Comparison of ENCODE assay signal across 17 cellular contexts in the genomic region with DNA sequence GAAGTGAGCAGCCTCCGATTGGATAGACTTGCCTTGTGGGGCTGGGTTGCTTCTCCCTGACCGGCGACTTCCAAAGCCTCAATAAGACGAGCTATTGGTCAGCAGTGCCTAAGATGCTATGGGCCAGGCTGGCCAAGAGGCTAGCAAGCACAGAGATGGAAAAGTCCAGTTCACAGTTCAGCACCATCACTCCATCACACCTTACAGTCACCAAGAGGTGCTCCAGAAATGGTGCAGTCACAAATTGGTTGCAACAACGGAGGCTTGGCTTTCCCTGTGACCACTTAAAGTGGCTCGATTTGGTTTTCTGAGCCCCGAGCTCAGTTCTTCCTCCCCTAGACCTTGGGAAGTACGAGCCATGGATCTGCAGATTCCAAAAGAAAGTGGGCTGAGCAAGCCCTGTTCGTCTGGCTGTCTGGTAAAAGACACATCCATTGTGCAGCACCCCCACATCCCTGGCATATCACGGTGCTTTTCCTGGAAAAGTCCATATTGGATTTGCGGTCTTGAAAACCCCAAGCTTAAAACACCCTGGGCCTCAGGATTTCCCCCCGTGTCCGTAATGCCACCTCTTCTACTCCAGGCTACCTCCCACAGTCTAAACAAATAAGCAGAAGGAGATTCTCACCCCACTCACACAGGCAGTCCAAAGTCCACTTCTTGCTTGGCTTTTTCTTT. TPM values are rescaled to one million over a fixed set of nuclear protein-coding genes. Genes with fewer than 3 reads are reported as not detected.
DNase-seq lines count a peak whose midpoint lies in the region; ATAC-seq and TF ChIP-seq lines count a peak whose summit lies in the region.
"Had no signal": no experiment of that assay in that cellular context is flagged by ENCODE, and none has a peak within 500 bp of the region (broad histone marks: within the 10 kb centered on the region; RNA-seq: fewer than 3 reads in every experiment).

No MANE protein-coding gene starts in this region.

- peak overlapping the region; percentile 97 for H3K4me3 Mint-ChIP-seq in CD4-positive, alpha-beta T cell
- H3K4me3 Mint-ChIP-seq in activated naive CD8-positive, alpha-beta T cell treated with anti-CD3 and anti-CD28 coated beads for 36 hours = peak overlapping the region; percentile 96
- H3K4me3 Mint-ChIP-seq in naive thymus-derived CD4-positive, alpha-beta T cell = peak overlapping the region; percentile 91 to 100 (median 95)

- TF ChIP-seq POLR2A in GM18526 (IDR thresholded peaks at IDR 0.05; ENCODE audit: extremely low read depth, insufficient read length) = peak; percentile 33

- no peaks in the 10 kb centered on the region for H3K36me3 ChIP-seq in naive thymus-derived CD4-positive, alpha-beta T cell (ENCODE audit: control insufficient read depth in 2 of 3, insufficient read depth in 3 of 3, low read length in 3 of 3)
- H3K36me3 ChIP-seq: gastroesophageal sphincter, HAP-1 had no signal

- in situ Hi-C loops in KBM-7 (cut with MboI; ENCODE audit: low pct_unique_long_range_greater_than_20kb, low sequenced_read_pairs) = no loop called here

- H3K27me3 Mint-ChIP-seq in CD4-positive, alpha-beta T cell = no peaks in the 10 kb centered on the region
- no peaks in the 10 kb centered on the region for H3K27me3 Mint-ChIP-seq in activated naive CD8-positive, alpha-beta T cell treated with anti-CD3 and anti-CD28 coated beads for 36 hours
- no peaks in the 10 kb centered on the region for H3K27me3 Mint-ChIP-seq in naive thymus-derived CD4-positive, alpha-beta T cell

- H3K4me3 ChIP-seq in naive thymus-derived CD4-positive, alpha-beta T cell (ENCODE audit: low read length) = peak overlapping the region; percentile 86
- H3K4me3 ChIP-seq: dorsolateral prefrontal cortex, HAP-1 had no signal

- H3K4me1 Mint-ChIP-seq in CD4-positive, alpha-beta T cell (ENCODE audit: low read depth) = peaks cover 78% of the 10 kb centered on the region
- peaks cover 58% of the 10 kb centered on the region for H3K4me1 Mint-ChIP-seq in activated naive CD8-positive, alpha-beta T cell treated with anti-CD3 and anti-CD28 coated beads for 36 hours
- H3K4me1 Mint-ChIP-seq in naive thymus-derived CD4-positive, alpha-beta T cell = peaks cover 46 to 92% (median 74%) of the 10 kb centered on the region in 7 donors

- H3K27ac Mint-ChIP-seq in CD4-positive, alpha-beta T cell = peak overlapping the region; percentile 97
- peak overlapping the region; percentile 98 for H3K27ac Mint-ChIP-seq in activated naive CD8-positive, alpha-beta T cell treated with anti-CD3 and anti-CD28 coated beads for 36 hours
- H3K27ac Mint-ChIP-seq in naive thymus-derived CD4-positive, alpha-beta T cell = peak overlapping the region; percentile 89 to 95 (median 94)

- CTCF ChIA-PET in CD4-positive, alpha-beta T cell (lab: Charles Lee) = interaction anchor here (0.6 to 3.2 kb wide), 4 partner anchors 16 to 95 kb away, joined by 3 to 27 read pairs (median 4); no protein-coding TSS in a partner anchor
- CTCF ChIA-PET in naive thymus-derived CD4-positive, alpha-beta T cell (lab: Charles Lee) = interaction anchor here (0.7 to 3.5 kb wide), 6 partner anchors 10 to 38 kb away, joined by 3 to 43 read pairs (median 8); no protein-coding TSS in a partner anchor

- intact Hi-C loops in CD4-positive, alpha-beta T cell (cut with DNase I, micrococcal nuclease) = loop anchor here (2.0 to 5.0 kb wide), 3 partner anchors 15 to 72 kb away; no protein-coding TSS in a partner anchor
- intact Hi-C loops in naive thymus-derived CD4-positive, alpha-beta T cell (cut with micrococcal nuclease) = loop anchor here (1.0 to 2.0 kb wide), 3 partner anchors 28 to 61 kb away; no protein-coding TSS in a partner anchor

- no peak for DNase-seq in CD4-positive, alpha-beta T cell
- no peak for DNase-seq in activated naive CD8-positive, alpha-beta T cell treated with anti-CD3 and anti-CD28 coated beads for 36 hours
- DNase-seq in naive thymus-derived CD4-positive, alpha-beta T cell = no peak
- DNase-seq in HuH-7 (ENCODE audit: low spot score) = no peak
- no peak for DNase-seq in KBM-7
- DNase-seq: amniotic stem cell; dorsolateral prefrontal cortex; NCI-H1436 treated with DMSO at 0.1 percent for 48 hours; NCI-H526 treated with DMSO at 0.1 percent for 48 hours; stimulated activated CD4-positive, alpha-beta T cell treated with anti-CD3 and anti-CD28 coated beads, Interleukin-15, amount 100 ng/mL, for 24 hours had no signal

- H3K27me3 ChIP-seq in CD4-positive, alpha-beta T cell (ENCODE audit: control insufficient read depth, insufficient read depth, low read length) = no peaks in the 10 kb centered on the region
- H3K27me3 ChIP-seq in naive thymus-derived CD4-positive, alpha-beta T cell (ENCODE audit: control insufficient read depth in 2 of 2, insufficient read depth in 2 of 2, low read length in 2 of 2) = no peaks in the 10 kb centered on the region
- H3K27me3 ChIP-seq: gastroesophageal sphincter had no signal

- POLR2A ChIA-PET in CD4-positive, alpha-beta T cell (lab: Charles Lee) = interaction anchor here (0.6 to 5.7 kb wide), 10 partner anchors 9 to 217 kb away, joined by 3 to 74 read pairs (median 12); no protein-coding TSS in a partner anchor
- POLR2A ChIA-PET in naive thymus-derived CD4-positive, alpha-beta T cell (lab: Charles Lee) = interaction anchor here (0.6 to 8.1 kb wide), 13 partner anchors 10 to 540 kb away, joined by 3 to 94 read pairs (median 7); no protein-coding TSS in a partner anchor

- no peaks in the 10 kb centered on the region for H3K9me3 ChIP-seq in CD4-positive, alpha-beta T cell (ENCODE audit: control insufficient read depth, low read length)
- H3K9me3 ChIP-seq in naive thymus-derived CD4-positive, alpha-beta T cell (ENCODE audit: control insufficient read depth in 2 of 3, low read length in 3 of 3) = no peaks in the 10 kb centered on the region
- H3K9me3 ChIP-seq: gastroesophageal sphincter, HAP-1 had no signal

- TF ChIP-seq CTCF in CD4-positive, alpha-beta T cell (IDR thresholded peaks at IDR 0.05) = no peak

- peaks cover 40% of the 10 kb centered on the region for H3K36me3 Mint-ChIP-seq in CD4-positive, alpha-beta T cell (ENCODE audit: low read depth)
- H3K36me3 Mint-ChIP-seq in activated naive CD8-positive, alpha-beta T cell treated with anti-CD3 and anti-CD28 coated beads for 36 hours = peaks cover 61% of the 10 kb centered on the region
- peaks cover 0 to 58% (median 5%) of the 10 kb centered on the region in 5 donors for H3K36me3 Mint-ChIP-seq in naive thymus-derived CD4-positive, alpha-beta T cell

- ATAC-seq in CD4-positive, alpha-beta T cell (ENCODE audit: poor library complexity) = no peak
- ATAC-seq in naive thymus-derived CD4-positive, alpha-beta T cell = no peak
- ATAC-seq in HG03175 (IDR thresholded peaks at IDR 0.05; ENCODE audit: unreplicated experiment) = no peak
- ATAC-seq in GM21515 (IDR thresholded peaks at IDR 0.05; ENCODE audit: unreplicated experiment) = no peak
- ATAC-seq: gastroesophageal sphincter, left lobe of liver had no signal

- H3K4me1 ChIP-seq in naive thymus-derived CD4-positive, alpha-beta T cell (ENCODE audit: control insufficient read depth in 2 of 2, insufficient read depth in 2 of 2, low read length in 2 of 2) = peaks cover 32 to 52% of the 10 kb centered on the region in 2 donors
- H3K4me1 ChIP-seq: gastroesophageal sphincter, HAP-1 had no signal

- no peaks in the 10 kb centered on the region for H3K9me3 Mint-ChIP-seq in CD4-positive, alpha-beta T cell
- peaks cover 4% of the 10 kb centered on the region for H3K9me3 Mint-ChIP-seq in activated naive CD8-positive, alpha-beta T cell treated with anti-CD3 and anti-CD28 coated beads for 36 hours
- no peaks in the 10 kb centered on the region for H3K9me3 Mint-ChIP-seq in naive thymus-derived CD4-positive, alpha-beta T cell

- peak overlapping the region; percentile 76 for H3K27ac ChIP-seq in CD4-positive, alpha-beta T cell (ENCODE audit: low read depth, low read length)
- H3K27ac ChIP-seq in naive thymus-derived CD4-positive, alpha-beta T cell (ENCODE audit: low read depth, low read length) = peak overlapping the region; percentile 89
- H3K27ac ChIP-seq: dorsolateral prefrontal cortex, gastroesophageal sphincter had no signal

RNA-seq across cellular contexts. Expression of a gene that starts 1.3 kb away (rescaled TPM):
- 10 to 100 TPM; 39.4 to 39.8 TPM for total RNA-seq in CD4-positive, alpha-beta T cell
- 10 to 100 TPM; 39.8 to 41.6 TPM for total RNA-seq in activated naive CD8-positive, alpha-beta T cell treated with anti-CD3 and anti-CD28 coated beads for 36 hours
- 10 to 100 TPM; 18.3 to 90.3 (median 31.9) TPM for total RNA-seq in naive thymus-derived CD4-positive, alpha-beta T cell
- 10 to 100 TPM; 14.6 to 17.4 TPM for polyA plus RNA-seq in naive thymus-derived CD4-positive, alpha-beta T cell
- total RNA-seq: osteoblast had no signal
